ENCODE assay signal across 23 cellular contexts in genomic region chr5:34867660-34868059, GRCh38. TPM values are rescaled to one million over a fixed set of nuclear protein-coding genes. Genes with fewer than 3 reads are reported as not detected.
DNase-seq lines count a peak whose midpoint lies in the region; ATAC-seq and TF ChIP-seq lines count a peak whose summit lies in the region.
"Had no signal": no experiment of that assay in that cellular context is flagged by ENCODE, and none has a peak within 500 bp of the region (broad histone marks: within the 10 kb centered on the region; RNA-seq: fewer than 3 reads in every experiment).

No MANE protein-coding gene starts in this region.

- no peak for DNase-seq in GM23338 (ENCODE audit: low spot score)
- DNase-seq in mesothelial cell of epicardium (ENCODE audit: low spot score in 2 of 2, unreplicated experiment in 2 of 2), result no peak
- DNase-seq in testis, result no peak
- DNase-seq in H4 (ENCODE audit: low spot score), result no peak
- no peak for DNase-seq in lower leg skin (ENCODE audit: low spot score in 2 of 2)
- DNase-seq in activated CD4-positive, alpha-beta T cell treated with anti-CD3 and anti-CD28 coated beads, Interleukin-2, amount 10 ng/mL, durations not matched to agents 7 days and 5 days, result no peak
- DNase-seq: Calu3; CD8-positive, alpha-beta T cell; DMS79 treated with DMSO at 0.1 percent for 48 hours; HCEC 1CT; KG1; MM.1S; NCI-H2029; NCI-H2171; NCI-H226; NCI-H510A; NCI-H69; Right ventricle myocardium superior; RPMI8226; T-helper 1 cell had no signal

- no peak overlapping the region for H3K4me2 ChIP-seq in GM23338

- H3K9me3 Mint-ChIP-seq in GM23338, result no peaks in the 10 kb centered on the region
- no peaks in the 10 kb centered on the region for H3K9me3 Mint-ChIP-seq in dendritic cell treated with granulocyte-macrophage colony-stimulating factor and Interleukin-4, amounts not matched to agents 40 ng/mL and 50 ng/mL, for 4 days
- H3K9me3 Mint-ChIP-seq in mesothelial cell of epicardium, result peaks cover 12% of the 10 kb centered on the region
- H3K9me3 Mint-ChIP-seq in activated CD4-positive, alpha-beta T cell treated with anti-CD3 and anti-CD28 coated beads, Interleukin-2, amount 10 ng/mL, durations not matched to agents 7 days and 5 days, result no peaks in the 10 kb centered on the region
- H3K9me3 Mint-ChIP-seq: CD8-positive, alpha-beta T cell had no signal

- no peak for ATAC-seq in GM23338
- ATAC-seq: CD8-positive, alpha-beta T cell had no signal

- peaks cover 42% of the 10 kb centered on the region for H3K4me1 ChIP-seq in GM23338 (ENCODE audit: insufficient read depth)
- peaks cover 16% of the 10 kb centered on the region for H3K4me1 ChIP-seq in testis

- TF ChIP-seq POLR2A in testis (IDR thresholded peaks at IDR 0.05) (no peak), lower leg skin (IDR thresholded peaks at IDR 0.05) (no peak)

- H3K4me3 ChIP-seq in GM23338 (no peak overlapping the region), testis (peak overlapping the region in 1 of 2 donors; percentile 45), lower leg skin (ENCODE audit: low read depth, poor library complexity, severe bottlenecking) (no peak overlapping the region)

- whole genome bisulfite sequencing in testis, 2 donors, result 54 to 74% methylated on average over 3 of the region's 3 CpGs
- 86 to 90% methylated on average over 3 of the region's 3 CpGs for WGBS in lower leg skin, 2 donors

- no peaks in the 10 kb centered on the region for H3K9me2 ChIP-seq in GM23338 (ENCODE audit: insufficient read depth)

- H3K4me3 Mint-ChIP-seq in GM23338 (no peak overlapping the region), mesothelial cell of epicardium (no peak overlapping the region)
- H3K4me3 Mint-ChIP-seq in dendritic cell treated with granulocyte-macrophage colony-stimulating factor and Interleukin-4, amounts not matched to agents 40 ng/mL and 50 ng/mL, for 4 days, result no peak overlapping the region
- H3K4me3 Mint-ChIP-seq in activated CD4-positive, alpha-beta T cell treated with anti-CD3 and anti-CD28 coated beads, Interleukin-2, amount 10 ng/mL, durations not matched to agents 7 days and 5 days, result no peak overlapping the region
- H3K4me3 Mint-ChIP-seq: B cell; CD8-positive, alpha-beta T cell had no signal

- no peaks in the 10 kb centered on the region for H3K36me3 ChIP-seq in GM23338 (ENCODE audit: insufficient read depth)
- H3K36me3 ChIP-seq in testis (ENCODE audit: low read depth, missing control alignments), result no peaks in the 10 kb centered on the region

- H3K27ac Mint-ChIP-seq in GM23338, result peak overlapping the region; percentile 93
- H3K27ac Mint-ChIP-seq in dendritic cell treated with granulocyte-macrophage colony-stimulating factor and Interleukin-4, amounts not matched to agents 40 ng/mL and 50 ng/mL, for 4 days, result peak overlapping the region; percentile 53
- peak overlapping the region; percentile 52 for H3K27ac Mint-ChIP-seq in mesothelial cell of epicardium
- no peak overlapping the region for H3K27ac Mint-ChIP-seq in activated CD4-positive, alpha-beta T cell treated with anti-CD3 and anti-CD28 coated beads, Interleukin-2, amount 10 ng/mL, durations not matched to agents 7 days and 5 days
- H3K27ac Mint-ChIP-seq: B cell; CD8-positive, alpha-beta T cell had no signal

- no peaks in the 10 kb centered on the region for H3K9me3 ChIP-seq in testis

- intact Hi-C loops in dendritic cell treated with granulocyte-macrophage colony-stimulating factor and Interleukin-4, amounts not matched to agents 40 ng/mL and 50 ng/mL, for 4 days (cut with micrococcal nuclease), result no loop called here
- intact Hi-C loops in testis (cut with DNase I; ENCODE audit: low total_unique reads) (no loop called here), lower leg skin (cut with DNase I; ENCODE audit: low total_unique reads) (no loop called here)

- no peaks in the 10 kb centered on the region for H3K79me2 ChIP-seq in GM23338 (replicated peaks; ENCODE audit: insufficient read depth)

- no peaks in the 10 kb centered on the region for H4K20me1 ChIP-seq in GM23338 (replicated peaks; ENCODE audit: insufficient read depth)

- H3K36me3 Mint-ChIP-seq in GM23338 (ENCODE audit: low read depth) (peaks cover 11% of the 10 kb centered on the region), mesothelial cell of epicardium (peaks cover 7% of the 10 kb centered on the region)
- no peaks in the 10 kb centered on the region for H3K36me3 Mint-ChIP-seq in dendritic cell treated with granulocyte-macrophage colony-stimulating factor and Interleukin-4, amounts not matched to agents 40 ng/mL and 50 ng/mL, for 4 days (ENCODE audit: low read depth)
- H3K36me3 Mint-ChIP-seq in activated CD4-positive, alpha-beta T cell treated with anti-CD3 and anti-CD28 coated beads, Interleukin-2, amount 10 ng/mL, durations not matched to agents 7 days and 5 days (ENCODE audit: low read depth), result no peaks in the 10 kb centered on the region
- H3K36me3 Mint-ChIP-seq: CD8-positive, alpha-beta T cell had no signal

- no peak overlapping the region for H2AFZ ChIP-seq in GM23338

- POLR2A ChIA-PET in activated CD4-positive, alpha-beta T cell treated with anti-CD3 and anti-CD28 coated beads, Interleukin-2, amount 10 ng/mL, durations not matched to agents 7 days and 5 days (lab: Charles Lee), result no interaction called here

- H3F3A ChIP-seq in GM23338 (replicated peaks; ENCODE audit: low read depth), result no peaks in the 10 kb centered on the region

- H3K27me3 Mint-ChIP-seq in GM23338 (ENCODE audit: insufficient read depth, low read depth, poor library complexity) (no peaks in the 10 kb centered on the region), mesothelial cell of epicardium (ENCODE audit: low read depth) (no peaks in the 10 kb centered on the region)
- H3K27me3 Mint-ChIP-seq in dendritic cell treated with granulocyte-macrophage colony-stimulating factor and Interleukin-4, amounts not matched to agents 40 ng/mL and 50 ng/mL, for 4 days, result no peaks in the 10 kb centered on the region
- H3K27me3 Mint-ChIP-seq in activated CD4-positive, alpha-beta T cell treated with anti-CD3 and anti-CD28 coated beads, Interleukin-2, amount 10 ng/mL, durations not matched to agents 7 days and 5 days, result no peaks in the 10 kb centered on the region

- no peak overlapping the region for H3K27ac ChIP-seq in GM23338 (ENCODE audit: low read depth)
- H3K27ac ChIP-seq in testis, result peak overlapping the region; percentile 13 to 74
- H3K27ac ChIP-seq: C4-2B had no signal

- CTCF ChIA-PET in activated CD4-positive, alpha-beta T cell treated with anti-CD3 and anti-CD28 coated beads, Interleukin-2, amount 10 ng/mL, durations not matched to agents 7 days and 5 days (lab: Charles Lee), result interaction anchor here (1.1 kb wide), 1 partner anchor 319 kb away, joined by 3 read pairs; no protein-coding TSS in a partner anchor

- no peak for TF ChIP-seq CTCF in GM23338 (conservative IDR thresholded peaks at IDR 0.05; ENCODE audit: low read depth in 2 of 2)
- TF ChIP-seq CTCF in mesothelial cell of epicardium (IDR thresholded peaks at IDR 0.05; ENCODE audit: unreplicated experiment), result no peak
- TF ChIP-seq CTCF in testis (IDR thresholded peaks at IDR 0.05), result no peak
- no peak for TF ChIP-seq CTCF in lower leg skin (IDR thresholded peaks at IDR 0.05)

- H3K4me1 Mint-ChIP-seq in GM23338, result peaks cover 47% of the 10 kb centered on the region
- H3K4me1 Mint-ChIP-seq in dendritic cell treated with granulocyte-macrophage colony-stimulating factor and Interleukin-4, amounts not matched to agents 40 ng/mL and 50 ng/mL, for 4 days (ENCODE audit: low read depth), result peaks cover 24% of the 10 kb centered on the region
- peaks cover 50% of the 10 kb centered on the region for H3K4me1 Mint-ChIP-seq in mesothelial cell of epicardium
- no peaks in the 10 kb centered on the region for H3K4me1 Mint-ChIP-seq in activated CD4-positive, alpha-beta T cell treated with anti-CD3 and anti-CD28 coated beads, Interleukin-2, amount 10 ng/mL, durations not matched to agents 7 days and 5 days
- H3K4me1 Mint-ChIP-seq: B cell had no signal

- H3K27me3 ChIP-seq in GM23338 (ENCODE audit: insufficient read depth) (no peaks in the 10 kb centered on the region), testis (no peaks in the 10 kb centered on the region)

TF ChIP-seq in GM23338, 12 proteins besides CTCF, POLR2A, EP300 and RAD21 (continues in another document):
- no peak for TF ChIP-seq EZH2 (IDR thresholded peaks at IDR 0.05; ENCODE audit: low read depth, unreplicated experiment)

RNA-seq across cellular contexts. Expression of gene TTC23L, which starts 28.7 kb away (rescaled TPM):
- total RNA-seq in GM23338 (2014; rRNA removed; shearing (Covaris generic)), result 2.2 and 3.6 TPM in 2 replicates
- 1.1 and 2.3 TPM in 2 replicates for polyA plus RNA-seq in GM23338 (2016; fragmentation: Nextera tagmentation; extraction: Ambion mirVana)
- 2.4 to 2.7 TPM (median 2.6 TPM) in 3 replicates for total RNA-seq in mesothelial cell of epicardium
- total RNA-seq in testis, result 10 to 100 TPM; 16.9 to 28.2 TPM
- 60.6 TPM for polyA plus RNA-seq in testis (ENCODE audit: insufficient read depth, low read depth, low replicate concordance)
- total RNA-seq in H4 (2014; rRNA removed; shearing (Covaris generic)), result 0.06 TPM in 1 of 2 replicates, not detected in the other
- 1 to 10 TPM in 2 of 4 donors, under 1 TPM in 2; 0.38 to 3.2 (median 0.94) TPM for total RNA-seq in lower leg skin
- not detected for total RNA-seq in activated CD4-positive, alpha-beta T cell treated with anti-CD3 and anti-CD28 coated beads, Interleukin-2, amount 10 ng/mL, durations not matched to agents 7 days and 5 days
- total RNA-seq: CD8-positive, alpha-beta T cell; Right ventricle myocardium superior had no signal

RNA-seq across cellular contexts. Expression of gene RAD1, which starts 47.6 kb away (rescaled TPM):
- 39.3 and 43.4 TPM in 2 replicates for total RNA-seq in GM23338 (2014; rRNA removed; shearing (Covaris generic))
- polyA plus RNA-seq in GM23338 (2016; fragmentation: Nextera tagmentation; extraction: Ambion mirVana), result 40.9 and 41.6 TPM in 2 replicates
- 22.9 to 24.4 TPM (median 23.9 TPM) in 3 replicates for total RNA-seq in mesothelial cell of epicardium
- total RNA-seq in testis, result 10 to 100 TPM; 45.5 to 45.7 TPM
- 41.4 TPM for polyA plus RNA-seq in testis (ENCODE audit: insufficient read depth, low read depth, low replicate concordance)
- 48.3 and 78.0 TPM in 2 replicates for total RNA-seq in H4 (2014; rRNA removed; shearing (Covaris generic))
- 10 to 100 TPM; 10.6 to 27.0 (median 14.6) TPM for total RNA-seq in lower leg skin
- total RNA-seq in activated CD4-positive, alpha-beta T cell treated with anti-CD3 and anti-CD28 coated beads, Interleukin-2, amount 10 ng/mL, durations not matched to agents 7 days and 5 days, result 10 to 100 TPM; 25.6 to 26.5 TPM

RNA-seq across cellular contexts. Expression of gene BRIX1, which starts 47.9 kb away (rescaled TPM):
- total RNA-seq in GM23338 (2014; rRNA removed; shearing (Covaris generic)), result 69.2 and 72.6 TPM in 2 replicates
- polyA plus RNA-seq in GM23338 (2016; fragmentation: Nextera tagmentation; extraction: Ambion mirVana), result 137 and 171 TPM in 2 replicates
- 29.5 to 33.2 TPM (median 31.7 TPM) in 3 replicates for total RNA-seq in mesothelial cell of epicardium
- 10 to 100 TPM; 23.2 to 25.0 TPM for total RNA-seq in testis
- polyA plus RNA-seq in testis (ENCODE audit: insufficient read depth, low read depth, low replicate concordance), result 18.4 TPM
- 90.8 and 101 TPM in 2 replicates for total RNA-seq in H4 (2014; rRNA removed; shearing (Covaris generic))
- 10 to 100 TPM; 13.4 to 23.7 (median 20.3) TPM for total RNA-seq in lower leg skin
- total RNA-seq in activated CD4-positive, alpha-beta T cell treated with anti-CD3 and anti-CD28 coated beads, Interleukin-2, amount 10 ng/mL, durations not matched to agents 7 days and 5 days, result 10 to 100 TPM; 33.3 to 50.5 TPM
